In genomic region chr16:89242795-89243200, GRCh38 we compare ENCODE assay signal across 17 cellular contexts. TPM values are rescaled to one million over a fixed set of nuclear protein-coding genes. Genes with fewer than 3 reads are reported as not detected.
DNase-seq lines count a peak whose midpoint lies in the region; ATAC-seq, FAIRE-seq and TF ChIP-seq lines count a peak whose summit lies in the region.
"Had no signal": no experiment of that assay in that cellular context is flagged by ENCODE, and none has a peak within 500 bp of the region (broad histone marks: within the 10 kb centered on the region; RNA-seq: fewer than 3 reads in every experiment).

No MANE protein-coding gene starts in this region.

- 53% methylated on average over 9 of the region's 12 CpGs for WGBS in K562 (ENCODE audit: insufficient coverage, low coverage, missing lambda C conversion rate)

- no peak for TF ChIP-seq RAD21 in K562 (CRISPR knock-in tag; conservative IDR thresholded peaks at IDR 0.05 in 1 of 2, IDR thresholded peaks at IDR 0.05 in 1 of 2)

- H4K20me1 ChIP-seq in K562 (replicated peaks; ENCODE audit: control insufficient read depth, insufficient read depth, low read length) = no peaks in the 10 kb centered on the region

- TF ChIP-seq EP300 in K562 (IDR thresholded peaks at IDR 0.05; ENCODE audit: low read length) = no peak

- no peak overlapping the region for H2AFZ ChIP-seq in K562 (ENCODE audit: low read depth, low read length)

- TF ChIP-seq CTCF in HFFc6 (IDR thresholded peaks at IDR 0.05) (no peak), K562 (IDR thresholded peaks at IDR 0.05 in 2 of 3, conservative IDR thresholded peaks at IDR 0.05 in 1 of 3; ENCODE audit: insufficient read depth in 2 of 3, low read depth in 1 of 3, low read length in 3 of 3) (no peak)

- H3K9me3 Mint-ChIP-seq in activated naive CD4-positive, alpha-beta T cell treated with anti-CD3 and anti-CD28 coated beads for 36 hours = no peaks in the 10 kb centered on the region
- no peaks in the 10 kb centered on the region for H3K9me3 Mint-ChIP-seq in HFFc6
- H3K9me3 Mint-ChIP-seq: stimulated activated naive B cell treated with anti-CD40 and anti-IgM and Interleukin-4, amounts not matched to agents 10 μg/mL and 1 μg/mL and 100 μg/mL, for 72 hours had no signal

- H3K27me3 Mint-ChIP-seq in activated naive CD4-positive, alpha-beta T cell treated with anti-CD3 and anti-CD28 coated beads for 36 hours (ENCODE audit: low read depth) = no peaks in the 10 kb centered on the region
- H3K27me3 Mint-ChIP-seq in HFFc6 (ENCODE audit: insufficient read depth) = peaks cover 1% of the 10 kb centered on the region
- H3K27me3 Mint-ChIP-seq: activated CD8-positive, alpha-beta memory T cell treated with anti-CD3 and anti-CD28 coated beads, Interleukin-2, amount 10 ng/mL, durations not matched to agents 7 days and 5 days; stimulated activated naive B cell treated with anti-CD40 and anti-IgM and Interleukin-4, amounts not matched to agents 10 μg/mL and 1 μg/mL and 100 μg/mL, for 72 hours had no signal

- BruUV-seq in K562 (replicated peaks; lab: Mats Ljungman, UMichigan) = no TSS peak

- H3K4me2 ChIP-seq in K562 (ENCODE audit: insufficient read depth, low read length) = no peak overlapping the region

- ATAC-seq in K562 (no peak), GM21447 (IDR thresholded peaks at IDR 0.05; ENCODE audit: unreplicated experiment) (no peak)
- ATAC-seq: activated CD8-positive, alpha-beta memory T cell treated with anti-CD3 and anti-CD28 coated beads, Interleukin-2, amount 10 ng/mL, durations not matched to agents 7 days and 5 days; gastroesophageal sphincter; stimulated activated naive B cell treated with anti-CD40 and anti-IgM and Interleukin-4, amounts not matched to agents 10 μg/mL and 1 μg/mL and 100 μg/mL, for 72 hours had no signal

- H3K27me3 ChIP-seq in K562 (ENCODE audit: control insufficient read depth in 2 of 2, insufficient read depth in 2 of 2, low read length in 2 of 2) = no peaks in the 10 kb centered on the region
- H3K27me3 ChIP-seq: adrenal gland, gastroesophageal sphincter had no signal

- peaks cover 4% of the 10 kb centered on the region for H3K9me3 ChIP-seq in K562 (replicated peaks; ENCODE audit: control insufficient read depth, insufficient read depth, low read depth, low read length)
- H3K9me3 ChIP-seq: adrenal gland, gastroesophageal sphincter had no signal

- H3K4me1 ChIP-seq in K562 (replicated peaks in 1 of 2; ENCODE audit: control insufficient read depth in 2 of 2, insufficient read depth in 2 of 2, low read length in 2 of 2) = peaks cover 0 to 39% of the 10 kb centered on the region in 2 experiments; a peak in 3 of 5 replicates

- intact Hi-C loops in activated naive CD4-positive, alpha-beta T cell treated with anti-CD3 and anti-CD28 coated beads for 36 hours (cut with micrococcal nuclease) = loop anchor here (5.0 to 10.0 kb wide), 4 partner anchors 45 to 632 kb away; partner anchors contain the start of genes ACSF3, CHMP1A, SPATA33 and TCF25
- intact Hi-C loops in K562 (cut with micrococcal nuclease) (no loop called here), posterior vena cava (cut with DNase I) (loop anchor here in 1 of 2 donors (10.0 kb wide), 1 partner anchor 262 kb away; the partner anchor contains the start of gene SPG7)

- H3K27ac ChIP-seq in K562 (ENCODE audit: extremely low read depth, low read depth, low read length) = no peak overlapping the region
- H3K27ac ChIP-seq in caudate nucleus (ENCODE audit: low read depth, low read length) = no peak overlapping the region
- H3K27ac ChIP-seq: adrenal gland, gastroesophageal sphincter had no signal

- POLR2A ChIA-PET in K562 (lab: Yijun Ruan, JAX) = interaction anchor here (1.2 kb wide), 1 partner anchor 83 kb away, joined by 3 read pairs; no protein-coding TSS in a partner anchor

- H3K4me3 Mint-ChIP-seq in activated naive CD4-positive, alpha-beta T cell treated with anti-CD3 and anti-CD28 coated beads for 36 hours = peak overlapping the region; percentile 21
- peak overlapping the region; percentile 26; the same call in 1 of the 2 replicates for H3K4me3 Mint-ChIP-seq in HFFc6
- H3K4me3 Mint-ChIP-seq: activated CD8-positive, alpha-beta memory T cell treated with anti-CD3 and anti-CD28 coated beads, Interleukin-2, amount 10 ng/mL, durations not matched to agents 7 days and 5 days had no signal

- H3K4me1 Mint-ChIP-seq in activated naive CD4-positive, alpha-beta T cell treated with anti-CD3 and anti-CD28 coated beads for 36 hours (ENCODE audit: low read depth) = peaks cover 16% of the 10 kb centered on the region
- no peaks in the 10 kb centered on the region; the same call in 1 of the 2 replicates for H3K4me1 Mint-ChIP-seq in HFFc6 (ENCODE audit: low read depth)

- TF ChIP-seq POLR2A in K562 (conservative IDR thresholded peaks at IDR 0.05) = peak; percentile 37; the same call in 1 of the 2 replicates

- H3K27ac Mint-ChIP-seq in activated naive CD4-positive, alpha-beta T cell treated with anti-CD3 and anti-CD28 coated beads for 36 hours = no peak overlapping the region
- no peak overlapping the region for H3K27ac Mint-ChIP-seq in HFFc6
- H3K27ac Mint-ChIP-seq: activated CD8-positive, alpha-beta memory T cell treated with anti-CD3 and anti-CD28 coated beads, Interleukin-2, amount 10 ng/mL, durations not matched to agents 7 days and 5 days; stimulated activated naive B cell treated with anti-CD40 and anti-IgM and Interleukin-4, amounts not matched to agents 10 μg/mL and 1 μg/mL and 100 μg/mL, for 72 hours had no signal

- peaks cover 7% of the 10 kb centered on the region for H3K79me2 ChIP-seq in K562 (ENCODE audit: control insufficient read depth, insufficient read depth, low read length)

- no peaks in the 10 kb centered on the region for H3K9me1 ChIP-seq in K562 (ENCODE audit: control insufficient read depth, insufficient read depth, low read length)

- in situ Hi-C loops in K562 (cut with MboI) = no loop called here

- DNase-seq in activated naive CD4-positive, alpha-beta T cell treated with anti-CD3 and anti-CD28 coated beads for 36 hours = no peak
- no peak for DNase-seq in activated naive CD4-positive, alpha-beta T cell treated with anti-CD3 and anti-CD28 coated beads, Interleukin-2, amount 50 U/mL, for 16 hours
- DNase-seq in HFFc6 (no peak), K562 (ENCODE audit: extremely low read depth in 1 of 4, low spot score in 3 of 4) (no peak), posterior vena cava (ENCODE audit: low spot score) (peak; percentile 65), islet precursor cell (no peak), caudate nucleus (lab: John Stamatoyannopoulos, UW) (no peak)
- DNase-seq: activated CD8-positive, alpha-beta memory T cell treated with anti-CD3 and anti-CD28 coated beads, Interleukin-2, amount 10 ng/mL, durations not matched to agents 7 days and 5 days; stimulated activated naive B cell treated with anti-CD40 and anti-IgM and Interleukin-4, amounts not matched to agents 10 μg/mL and 1 μg/mL and 100 μg/mL, for 72 hours had no signal

- no peak for FAIRE-seq in K562 (lab: Jason Lieb, UNC)
- FAIRE-seq: GM12891, H1 had no signal

- H3K9ac ChIP-seq in K562 (ENCODE audit: insufficient read depth in 1 of 2, low read depth in 2 of 2, low read length in 2 of 2) = peak overlapping the region in 1 of 2 experiments; percentile 68; a peak in 2 of 4 replicates

- no peak overlapping the region for H3K4me3 ChIP-seq in K562
- H3K4me3 ChIP-seq: adrenal gland, gastroesophageal sphincter had no signal

- H3K36me3 Mint-ChIP-seq in activated naive CD4-positive, alpha-beta T cell treated with anti-CD3 and anti-CD28 coated beads for 36 hours (ENCODE audit: low read depth) = peaks cover 2% of the 10 kb centered on the region
- H3K36me3 Mint-ChIP-seq in HFFc6 (ENCODE audit: low read depth) = peaks cover 4% of the 10 kb centered on the region; the same call in 1 of the 2 replicates

- H3K36me3 ChIP-seq in K562 (ENCODE audit: control insufficient read depth, insufficient read depth, low read length) = no peaks in the 10 kb centered on the region
- H3K36me3 ChIP-seq: adrenal gland, gastroesophageal sphincter had no signal

- CTCF ChIA-PET in activated naive CD4-positive, alpha-beta T cell treated with anti-CD3 and anti-CD28 coated beads for 36 hours (lab: Charles Lee) = interaction anchor here (1.2 kb wide), 1 partner anchor 47 kb away, joined by 5 read pairs; no protein-coding TSS in a partner anchor
- CTCF ChIA-PET in K562 (lab: Yijun Ruan, JAX; ENCODE audit: low intra/inter-chr PET ratio) = no interaction called here

RNA-seq across cellular contexts. Expression of gene ZNF778, which starts 25.3 kb away (rescaled TPM):
- 1 to 10 TPM; 3.5 to 3.6 TPM for total RNA-seq in activated naive CD4-positive, alpha-beta T cell treated with anti-CD3 and anti-CD28 coated beads for 36 hours
- 1 to 10 TPM; 6.8 to 8.1 (median 7.5) TPM for total RNA-seq in HFFc6 (2021; fragmentation: NEBNext Ultra II Directional; extraction: Animal tissue kit (Norgen Biotek cat#: 25700))
- total RNA-seq in K562 (2011; cell fraction: chromatin; rRNA removed; ENCODE audit: low replicate concordance) = 47.1 and 61.9 TPM in 2 replicates
- total RNA-seq in K562 (2011; cell fraction: nucleolus; rRNA removed) = 22.5 and 24.7 TPM in 2 replicates
- 21.5 and 25.0 TPM in 2 replicates for total RNA-seq in K562 (2011; cell fraction: nucleoplasm; rRNA removed)
- total RNA-seq in K562 (2014; rRNA removed) (18.3 and 26.8 TPM in 2 replicates), K562 (2014; rRNA removed; fragmentation: Illumina TruSeq; extraction: Trizol) (7.4 and 8.2 TPM in 2 replicates), K562 (2015; rRNA removed; fragmentation: Illumina TruSeq; extraction: Trizol) (6.4 and 7.5 TPM in 2 replicates), K562 (2021) (12.4 and 14.3 TPM in 2 replicates), posterior vena cava (1 to 10 TPM; 8.4 to 9.3 TPM)
- polyA plus RNA-seq in K562 (2011; rRNA removed) (6.9 and 9.7 TPM in 2 replicates), K562 (2014; fragmentation: Illumina TruSeq; extraction: Trizol) (7.4 and 7.5 TPM in 2 replicates), K562 (2014; fragmentation: Nextera tagmentation; extraction: Ambion mirVana) (under 1 TPM; 0.70 to 0.80 TPM), K562 (2014; rRNA removed) (33.9 and 60.6 TPM in 2 replicates)
- polyA plus RNA-seq in K562 (2011; cell fraction: cytosol; rRNA removed) = 5.1 and 5.2 TPM in 2 replicates
- polyA plus RNA-seq in K562 (2011; cell fraction: nucleus; rRNA removed) = 12.6 and 18.5 TPM in 2 replicates
- polyA plus RNA-seq in K562 (2012) = 6.3 and 7.9 TPM in 2 replicates
- 16.9 and 19.1 TPM in 2 replicates for polyA minus RNA-seq in K562 (2011; rRNA and poly(A)+ RNA removed)
- 7.0 and 9.8 TPM in 2 replicates for polyA minus RNA-seq in K562 (2011; cell fraction: cytosol; rRNA and poly(A)+ RNA removed)
- polyA minus RNA-seq in K562 (2011; cell fraction: nucleus; rRNA and poly(A)+ RNA removed) = 9.3 and 12.1 TPM in 2 replicates

RNA-seq across cellular contexts. Expression of gene SLC22A31, which starts 42.5 kb away (rescaled TPM):
- under 1 TPM; 0.31 to 0.64 TPM for total RNA-seq in activated naive CD4-positive, alpha-beta T cell treated with anti-CD3 and anti-CD28 coated beads for 36 hours
- not detected for total RNA-seq in HFFc6 (2021; fragmentation: NEBNext Ultra II Directional; extraction: Animal tissue kit (Norgen Biotek cat#: 25700))
- 1.7 and 10.2 TPM in 2 replicates for total RNA-seq in K562 (2011; cell fraction: chromatin; rRNA removed; ENCODE audit: low replicate concordance)
- 8.4 and 9.0 TPM in 2 replicates for total RNA-seq in K562 (2011; cell fraction: nucleolus; rRNA removed)
- 3.0 and 3.2 TPM in 2 replicates for total RNA-seq in K562 (2011; cell fraction: nucleoplasm; rRNA removed)
- total RNA-seq in K562 (2014; rRNA removed) (0.54 and 0.86 TPM in 2 replicates), K562 (2014; rRNA removed; fragmentation: Illumina TruSeq; extraction: Trizol) (not detected in 2 replicates), K562 (2015; rRNA removed; fragmentation: Illumina TruSeq; extraction: Trizol) (0.15 and 0.29 TPM in 2 replicates), K562 (2021) (1.1 and 1.3 TPM in 2 replicates), posterior vena cava (1 to 10 TPM in 1 of 2 donors, not detected in 1; 4.5 TPM)
- polyA plus RNA-seq in K562 (2011; rRNA removed) (0.39 and 1.9 TPM in 2 replicates), K562 (2014; fragmentation: Illumina TruSeq; extraction: Trizol) (0.36 and 0.47 TPM in 2 replicates), K562 (2014; fragmentation: Nextera tagmentation; extraction: Ambion mirVana) (not detected), K562 (2014; rRNA removed) (2.2 and 2.4 TPM in 2 replicates)
- 0.94 and 0.97 TPM in 2 replicates for polyA plus RNA-seq in K562 (2011; cell fraction: cytosol; rRNA removed)
- polyA plus RNA-seq in K562 (2011; cell fraction: nucleus; rRNA removed) = 21.9 and 26.1 TPM in 2 replicates
- polyA plus RNA-seq in K562 (2012) = 0.74 and 1.7 TPM in 2 replicates
- polyA minus RNA-seq in K562 (2011; rRNA and poly(A)+ RNA removed) = not detected in 2 replicates
- 0.76 TPM in 1 of 2 replicates, not detected in the other for polyA minus RNA-seq in K562 (2011; cell fraction: cytosol; rRNA and poly(A)+ RNA removed)
- 1.9 and 3.9 TPM in 2 replicates for polyA minus RNA-seq in K562 (2011; cell fraction: nucleus; rRNA and poly(A)+ RNA removed)
- total RNA-seq: activated CD8-positive, alpha-beta memory T cell treated with anti-CD3 and anti-CD28 coated beads, Interleukin-2, amount 10 ng/mL, durations not matched to agents 7 days and 5 days; gastroesophageal sphincter; lung microvascular endothelial cell; osteoblast; SK-MEL-5 had no signal
